ENCODE assay signal across 17 cellular contexts in genomic region chr4:165864228-165864627, GRCh38. TPM values are rescaled to one million over a fixed set of nuclear protein-coding genes. Genes with fewer than 3 reads are reported as not detected.
DNase-seq lines count a peak whose midpoint lies in the region; ATAC-seq and TF ChIP-seq lines count a peak whose summit lies in the region.
"Had no signal": no experiment of that assay in that cellular context is flagged by ENCODE, and none has a peak within 500 bp of the region (broad histone marks: within the 10 kb centered on the region; RNA-seq: fewer than 3 reads in every experiment).

No MANE protein-coding gene starts in this region.

- TF ChIP-seq EP300 in SK-N-SH (IDR thresholded peaks at IDR 0.05; ENCODE audit: borderline replicate concordance in 1 of 2, low read depth in 1 of 2, low read length in 1 of 2) (no peak), upper lobe of left lung (IDR thresholded peaks at IDR 0.05) (no peak)

- no peak for ATAC-seq in upper lobe of left lung (ENCODE audit: low FRiP score in 2 of 2)
- no peak for ATAC-seq in GM18520 (IDR thresholded peaks at IDR 0.05; ENCODE audit: unreplicated experiment)
- no peak for ATAC-seq in stimulated activated naive CD8-positive, alpha-beta T cell treated with anti-CD3 and anti-CD28 coated beads, Interleukin-15, Interleukin-2, amounts not matched to agents 100 U/mL and 50 U/mL, for 24 hours
- ATAC-seq: Right ventricle myocardium inferior had no signal

- DNase-seq in ELF-1 (ENCODE audit: low read depth, low spot score), result peak; percentile 4
- peak; percentile 48 for DNase-seq in Karpas-422
- DNase-seq in SK-N-SH, result no peak
- DNase-seq in kidney epithelial cell (ENCODE audit: low read depth), result no peak
- DNase-seq in upper lobe of left lung, result no peak
- no peak for DNase-seq in GM13977 (ENCODE audit: low spot score)
- no peak for DNase-seq in stimulated activated naive CD8-positive, alpha-beta T cell treated with anti-CD3 and anti-CD28 coated beads, Interleukin-15, Interleukin-2, amounts not matched to agents 100 U/mL and 50 U/mL, for 24 hours
- DNase-seq: anterior cingulate cortex; dorsolateral prefrontal cortex; NCI-H1105; NCI-H446 treated with DMSO at 0.1 percent for 48 hours; stimulated activated CD4-positive, alpha-beta T cell treated with anti-CD3 and anti-CD28 coated beads, Interleukin-2, amount 100 ng/mL, for 48 hours; T1000; transverse colon had no signal

- no peak for TF ChIP-seq POLR2A in upper lobe of left lung (IDR thresholded peaks at IDR 0.05)

- H3K27me3 ChIP-seq in Karpas-422 (ENCODE audit: low read length) (no peaks in the 10 kb centered on the region), SK-N-SH (ENCODE audit: insufficient read depth) (0 out of 2 replicates have a peak, but pooled peaks cover 8% of the 10 kb centered on the region), kidney epithelial cell (ENCODE audit: control insufficient read depth, insufficient read depth, low read length) (no peaks in the 10 kb centered on the region), upper lobe of left lung (no peaks in the 10 kb centered on the region)
- H3K27me3 ChIP-seq: dorsolateral prefrontal cortex, transverse colon had no signal

- H3K4me1 ChIP-seq in Karpas-422 (ENCODE audit: low read length) (no peaks in the 10 kb centered on the region), SK-N-SH (ENCODE audit: control insufficient read depth in 1 of 2, insufficient read depth in 2 of 2, low read depth in 1 of 2, low read length in 1 of 2) (no peaks in the 10 kb centered on the region; a peak in 1 of 4 replicates), upper lobe of left lung (no peaks in the 10 kb centered on the region)
- H3K4me1 ChIP-seq: transverse colon had no signal

- POLR2A ChIA-PET in SK-N-SH (lab: Yijun Ruan, JAX), result no interaction called here

- H3K79me2 ChIP-seq in Karpas-422 (ENCODE audit: low read length) (no peaks in the 10 kb centered on the region), SK-N-SH (ENCODE audit: insufficient read depth) (no peaks in the 10 kb centered on the region)

- no peak overlapping the region for H3K4me3 ChIP-seq in Karpas-422 (ENCODE audit: low read length)
- no peak overlapping the region for H3K4me3 ChIP-seq in SK-N-SH (ENCODE audit: low read depth in 2 of 2, low read length in 1 of 2)
- no peak overlapping the region for H3K4me3 ChIP-seq in kidney epithelial cell (ENCODE audit: low read depth, low read length)
- H3K4me3 ChIP-seq in upper lobe of left lung, result no peak overlapping the region
- H3K4me3 ChIP-seq: dorsolateral prefrontal cortex, transverse colon had no signal

- H3K9me3 ChIP-seq in Karpas-422 (ENCODE audit: low read length) (no peaks in the 10 kb centered on the region), SK-N-SH (no peaks in the 10 kb centered on the region), upper lobe of left lung (no peaks in the 10 kb centered on the region)
- H3K9me3 ChIP-seq: transverse colon had no signal

- H2AFZ ChIP-seq in Karpas-422 (ENCODE audit: low read length) (no peak overlapping the region), SK-N-SH (ENCODE audit: low read depth) (no peak overlapping the region)

- H3K27ac ChIP-seq in Karpas-422 (ENCODE audit: low read length) (no peak overlapping the region), SK-N-SH (ENCODE audit: low read depth in 2 of 2, low read length in 1 of 2) (no peak overlapping the region), upper lobe of left lung (no peak overlapping the region)
- H3K27ac ChIP-seq: dorsolateral prefrontal cortex, transverse colon had no signal

- no peaks in the 10 kb centered on the region for H3K36me3 ChIP-seq in Karpas-422 (ENCODE audit: insufficient read depth, low read length)
- no peaks in the 10 kb centered on the region for H3K36me3 ChIP-seq in SK-N-SH (replicated peaks in 1 of 2; ENCODE audit: control insufficient read depth in 1 of 2, insufficient read depth in 2 of 2, low read length in 1 of 2)
- H3K36me3 ChIP-seq in kidney epithelial cell (ENCODE audit: control insufficient read depth, insufficient read depth, low read length), result no peaks in the 10 kb centered on the region
- no peaks in the 10 kb centered on the region for H3K36me3 ChIP-seq in upper lobe of left lung
- H3K36me3 ChIP-seq: transverse colon had no signal

- no peaks in the 10 kb centered on the region for H3F3A ChIP-seq in SK-N-SH (replicated peaks; ENCODE audit: insufficient read depth)

- CTCF ChIA-PET in SK-N-SH (lab: Yijun Ruan, JAX), result no interaction called here

- peak; percentile 35; the same call in 1 of the 2 replicates for TF ChIP-seq RAD21 in SK-N-SH (IDR thresholded peaks at IDR 0.05; ENCODE audit: low read length)

- no peak overlapping the region for H3K4me2 ChIP-seq in Karpas-422 (ENCODE audit: low read depth, low read length, poor library complexity, severe bottlenecking)
- H3K4me2 ChIP-seq in SK-N-SH, result no peak overlapping the region

- H4K20me1 ChIP-seq in Karpas-422 (ENCODE audit: insufficient read depth, low read depth, low read length), result no peaks in the 10 kb centered on the region
- no peaks in the 10 kb centered on the region for H4K20me1 ChIP-seq in SK-N-SH (ENCODE audit: insufficient read depth)

- H3K9ac ChIP-seq in Karpas-422 (ENCODE audit: low read length) (no peak overlapping the region), SK-N-SH (no peak overlapping the region)

- 10% methylated on average over 3 of the region's 3 CpGs for WGBS in SK-N-SH (ENCODE audit: low lambda C conversion rate)
- WGBS in upper lobe of left lung, 2 donors, result 51 to 54% methylated on average over 3 of the region's 3 CpGs

- H3K9me2 ChIP-seq in Karpas-422 (replicated peaks; ENCODE audit: insufficient read depth, low read length) (no peaks in the 10 kb centered on the region), SK-N-SH (no peaks in the 10 kb centered on the region)

- TF ChIP-seq CTCF in SK-N-SH (IDR thresholded peaks at IDR 0.05) (peak; percentile 38), kidney epithelial cell (IDR thresholded peaks at IDR 0.05; ENCODE audit: insufficient read depth, low read length, poor library complexity, severe bottlenecking) (peak; percentile 13), upper lobe of left lung (IDR thresholded peaks at IDR 0.05) (no peak), GM13977 (IDR thresholded peaks at IDR 0.05; ENCODE audit: extremely low read depth, insufficient read depth, missing control alignments) (no peak)

- in situ Hi-C loops in GM13977 (cut with MboI; ENCODE audit: low pct_unique_long_range_greater_than_20kb, low sequenced_read_pairs, unreplicated experiment), result no loop called here

TF ChIP-seq in SK-N-SH, 30 proteins besides CTCF, POLR2A, EP300 and RAD21:
- TF ChIP-seq, protein P1, sequence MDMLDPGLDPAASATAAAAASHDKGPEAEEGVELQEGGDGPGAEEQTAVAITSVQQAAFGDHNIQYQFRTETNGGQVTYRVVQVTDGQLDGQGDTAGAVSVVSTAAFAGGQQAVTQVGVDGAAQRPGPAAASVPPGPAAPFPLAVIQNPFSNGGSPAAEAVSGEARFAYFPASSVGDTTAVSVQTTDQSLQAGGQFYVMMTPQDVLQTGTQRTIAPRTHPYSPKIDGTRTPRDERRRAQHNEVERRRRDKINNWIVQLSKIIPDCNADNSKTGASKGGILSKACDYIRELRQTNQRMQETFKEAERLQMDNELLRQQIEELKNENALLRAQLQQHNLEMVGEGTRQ (IDR thresholded peaks at IDR 0.05; ENCODE audit: borderline replicate concordance, low read depth, low read length), result no peak
- no peak for TF ChIP-seq RXRA (IDR thresholded peaks at IDR 0.05; ENCODE audit: borderline replicate concordance, low read depth)
- no peak for TF ChIP-seq FOXJ3 (CRISPR knock-in tag; IDR thresholded peaks at IDR 0.05)
- TF ChIP-seq NRF1 (IDR thresholded peaks at IDR 0.05; ENCODE audit: low read depth, low read length), result no peak
- TF ChIP-seq EZH2phosphoT487 (IDR thresholded peaks at IDR 0.05; ENCODE audit: borderline replicate concordance, low read depth), result no peak
- TF ChIP-seq SMC3 (IDR thresholded peaks at IDR 0.05; ENCODE audit: low read depth, low read length), result peak; percentile 36
- TF ChIP-seq, protein P2, sequence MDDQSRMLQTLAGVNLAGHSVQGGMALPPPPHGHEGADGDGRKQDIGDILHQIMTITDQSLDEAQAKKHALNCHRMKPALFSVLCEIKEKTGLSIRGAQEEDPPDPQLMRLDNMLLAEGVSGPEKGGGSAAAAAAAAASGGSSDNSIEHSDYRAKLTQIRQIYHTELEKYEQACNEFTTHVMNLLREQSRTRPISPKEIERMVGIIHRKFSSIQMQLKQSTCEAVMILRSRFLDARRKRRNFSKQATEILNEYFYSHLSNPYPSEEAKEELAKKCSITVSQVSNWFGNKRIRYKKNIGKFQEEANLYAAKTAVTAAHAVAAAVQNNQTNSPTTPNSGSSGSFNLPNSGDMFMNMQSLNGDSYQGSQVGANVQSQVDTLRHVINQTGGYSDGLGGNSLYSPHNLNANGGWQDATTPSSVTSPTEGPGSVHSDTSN (IDR thresholded peaks at IDR 0.05), result no peak
- no peak for TF ChIP-seq POLR2AphosphoS5 (IDR thresholded peaks at IDR 0.05; ENCODE audit: low read depth, low read length)
TF ChIP-seq in SK-N-SH: peak in this region for 1.

RNA-seq across cellular contexts. Expression of gene TLL1, which starts 8.8 kb away (rescaled TPM):
- total RNA-seq in Karpas-422 (2014; rRNA removed; shearing (Covaris generic); ENCODE audit: low replicate concordance), result not detected in 2 replicates
- 0.07 and 0.11 TPM in 2 replicates for polyA plus RNA-seq in SK-N-SH (2012; rRNA removed)
- 0.08 and 0.17 TPM in 2 replicates for polyA plus RNA-seq in SK-N-SH (2012; cell fraction: cytosol; rRNA removed)
- 0.04 and 0.10 TPM in 2 replicates for polyA plus RNA-seq in SK-N-SH (2012; cell fraction: nucleus; rRNA removed)
- total RNA-seq in kidney epithelial cell, result 2.9 and 7.9 TPM in 2 replicates
- total RNA-seq in upper lobe of left lung, result 1 to 10 TPM; 1.9 to 8.4 (median 3.1) TPM
- polyA plus RNA-seq: CD14-positive monocyte had no signal

Comparison
In these comparisons a context has a peak if more than half of its experiments do, and no peak if none do; other contexts are left out.
1. DNase-seq: peak in ELF-1 (single experiment) and Karpas-422 (single experiment); none in SK-N-SH (single experiment), kidney epithelial cell (single experiment), upper lobe of left lung (0 of 2), GM13977 (single experiment) and stimulated activated naive CD8-positive, alpha-beta T cell treated with anti-CD3 and anti-CD28 coated beads, Interleukin-15, Interleukin-2, amounts not matched to agents 100 U/mL and 50 U/mL, for 24 hours (single experiment).
2. CTCF ChIP-seq: peak in SK-N-SH (single experiment) and kidney epithelial cell (single experiment); none in upper lobe of left lung (0 of 6) and GM13977 (single experiment).